Comparison of ENCODE assay signal across 12 cellular contexts in the genomic region with DNA sequence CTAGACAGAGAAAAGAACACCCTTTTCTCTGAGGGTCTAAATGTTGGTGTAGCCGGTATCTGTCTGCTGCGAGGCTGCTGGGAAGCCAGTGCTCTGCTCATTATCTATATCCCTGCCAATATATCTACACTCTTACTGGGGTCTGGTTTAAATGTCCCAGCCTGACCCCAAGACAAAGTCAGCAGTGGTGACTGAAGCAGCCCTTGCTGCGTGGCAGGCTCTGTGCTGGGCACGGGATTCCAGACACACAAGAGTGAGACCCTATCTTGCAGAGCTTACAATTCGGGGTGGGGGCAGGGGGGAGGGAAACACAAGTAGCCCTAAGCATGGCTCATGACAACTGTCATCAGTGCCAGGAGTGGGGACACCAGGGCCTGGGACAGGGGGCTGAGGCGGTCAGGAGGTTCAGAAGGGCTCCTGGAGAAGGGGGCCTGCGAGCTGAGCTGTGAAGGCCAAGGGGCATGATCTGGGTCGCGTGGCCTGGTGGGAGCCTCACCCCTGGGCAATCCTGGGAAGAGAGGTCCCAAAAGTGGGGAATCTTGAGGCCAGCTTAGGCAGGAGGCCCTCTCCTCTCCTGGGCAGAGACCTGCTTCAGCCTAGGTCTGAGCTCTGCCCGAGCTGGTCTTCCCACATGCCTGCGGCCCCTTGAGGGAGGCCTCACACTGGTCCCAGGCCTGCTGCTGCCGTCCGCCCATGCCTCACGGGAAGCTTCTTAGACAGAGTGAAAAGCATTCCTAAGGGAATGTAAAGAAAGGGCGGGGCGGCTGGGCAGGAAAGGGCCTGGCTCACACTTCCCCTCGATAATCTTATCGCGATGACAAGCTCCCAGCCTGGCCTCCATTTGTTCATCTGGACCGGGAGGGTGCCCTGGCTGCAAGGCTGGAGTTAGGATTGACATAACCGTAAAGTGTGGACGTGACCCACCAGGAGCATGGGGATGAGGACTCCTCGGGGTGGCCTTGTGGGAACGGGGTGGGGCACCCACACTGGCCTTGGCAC. TPM values are rescaled to one million over a fixed set of nuclear protein-coding genes. Genes with fewer than 3 reads are reported as not detected.
DNase-seq lines count a peak whose midpoint lies in the region; ATAC-seq and TF ChIP-seq lines count a peak whose summit lies in the region.
"Had no signal": no experiment of that assay in that cellular context is flagged by ENCODE, and none has a peak within 500 bp of the region (broad histone marks: within the 10 kb centered on the region; RNA-seq: fewer than 3 reads in every experiment).

No MANE protein-coding gene starts in this region.

- no peak overlapping the region for H3K27ac ChIP-seq in WERI-Rb-1

- no peaks in the 10 kb centered on the region for H3K27me3 ChIP-seq in WERI-Rb-1 (ENCODE audit: insufficient read depth, low read depth, severe bottlenecking)

- H3K4me3 ChIP-seq in WERI-Rb-1 (ENCODE audit: low read depth, low read length) (no peak overlapping the region), iPS-18c (ENCODE audit: insufficient read depth, low read depth, low read length) (peak overlapping the region; percentile 9; the same call in 1 of the 2 replicates)

- peak; percentile 26 for DNase-seq in HT1080 (ENCODE audit: low read depth)
- DNase-seq in WERI-Rb-1, result peak; percentile 21
- peak; percentile 65 for DNase-seq in retina
- no peak for DNase-seq in COLO668 (lab: John Stamatoyannopoulos, UW; ENCODE audit: unreplicated experiment)
- DNase-seq: activated CD8-positive, alpha-beta memory T cell treated with anti-CD3 and anti-CD28 coated beads for 24 hours; activated naive CD4-positive, alpha-beta T cell treated with anti-CD3 and anti-CD28 coated beads, Interleukin-2, amount 50 U/mL, for 16 hours; foreskin melanocyte; substantia nigra had no signal

- H3K36me3 ChIP-seq in WERI-Rb-1, result no peaks in the 10 kb centered on the region

- ATAC-seq in GM18520 (IDR thresholded peaks at IDR 0.05; ENCODE audit: unreplicated experiment) (no peak), HG02588 (IDR thresholded peaks at IDR 0.05; ENCODE audit: unreplicated experiment) (no peak), HG03095 (IDR thresholded peaks at IDR 0.05; ENCODE audit: unreplicated experiment) (no peak)

- no peak for TF ChIP-seq CTCF in WERI-Rb-1 (IDR thresholded peaks at IDR 0.05; ENCODE audit: low read depth, low read length)

- H3K9me3 ChIP-seq in WERI-Rb-1 (ENCODE audit: severe bottlenecking) (no peaks in the 10 kb centered on the region), iPS-18c (ENCODE audit: control insufficient read depth, insufficient read depth, low read length) (no peaks in the 10 kb centered on the region)

RNA-seq across cellular contexts. Expression of a gene that starts 7.3 kb away (rescaled TPM):
- total RNA-seq in HT1080 (2014; rRNA removed; shearing (Covaris generic)), result 9.5 and 15.1 TPM in 2 replicates
- polyA plus RNA-seq in HT1080 (2015; cell fraction: cytosol; rRNA removed), result 14.5 and 20.2 TPM in 2 replicates
- polyA plus RNA-seq in HT1080 (2015; cell fraction: nucleus; rRNA removed), result 20.9 and 21.2 TPM in 2 replicates
